15 cellular contexts compared by ENCODE assay signal in genomic region chr10:96846926-96847325, GRCh38.
"Had no signal": no experiment of that assay in that cellular context is flagged by ENCODE, and none has a peak within 500 bp of the region (broad histone marks: within the 10 kb centered on the region; RNA-seq: fewer than 3 reads in every experiment).

No MANE protein-coding gene starts in this region.

- DNase-seq: activated CD4-positive, alpha-beta T cell treated with anti-CD3 and anti-CD28 coated beads, Interleukin-2, amount 50 U/mL, for 1 hour; activated naive CD4-positive, alpha-beta T cell treated with anti-CD3 and anti-CD28 coated beads for 36 hours; activated T-cell treated with anti-CD3 and anti-CD28 coated beads for 4 hours; adrenal gland; colonic mucosa; foreskin melanocyte; head of caudate nucleus; nephron progenitor cell; occipital lobe; stimulated activated CD4-positive, alpha-beta T cell treated with anti-CD3 and anti-CD28 coated beads, Interleukin-4, amount 100 ng/mL, for 24 hours; stimulated activated naive CD8-positive, alpha-beta T cell treated with anti-CD3 and anti-CD28 coated beads, Interleukin-15, Interleukin-2, amounts not matched to agents 100 U/mL and 50 U/mL, for 24 hours; upper lobe of left lung had no signal

- H3K9me3 Mint-ChIP-seq: activated naive CD4-positive, alpha-beta T cell treated with anti-CD3 and anti-CD28 coated beads for 36 hours; activated T-helper 2 cell treated with anti-CD3 and anti-CD28 coated beads, Interferon-gamma antibody, Interleukin-2, Interleukin-4, amounts not matched to agents 10 μg/mL and 5 μg/mL and 100 μg/mL, durations not matched to agents 14 hours and 24 hours and 36 hours had no signal

- H3K36me3 ChIP-seq: adrenal gland, colonic mucosa, right atrium auricular region, upper lobe of left lung had no signal

- H3K4me1 ChIP-seq: colonic mucosa had no signal

- H3K4me3 Mint-ChIP-seq: activated naive CD4-positive, alpha-beta T cell treated with anti-CD3 and anti-CD28 coated beads for 36 hours; nephron progenitor cell had no signal

- H3K9me3 ChIP-seq: adrenal gland, colonic mucosa, right atrium auricular region, upper lobe of left lung had no signal

- H3K27ac Mint-ChIP-seq: activated naive CD4-positive, alpha-beta T cell treated with anti-CD3 and anti-CD28 coated beads for 36 hours; activated T-helper 2 cell treated with anti-CD3 and anti-CD28 coated beads, Interferon-gamma antibody, Interleukin-2, Interleukin-4, amounts not matched to agents 10 μg/mL and 5 μg/mL and 100 μg/mL, durations not matched to agents 14 hours and 24 hours and 36 hours had no signal

- H3K27me3 ChIP-seq: adrenal gland, colonic mucosa, right atrium auricular region, upper lobe of left lung had no signal

- H3K27ac ChIP-seq: adrenal gland, colonic mucosa, right atrium auricular region, skin epidermis, upper lobe of left lung had no signal

- H3K4me3 ChIP-seq: adrenal gland, colonic mucosa, right atrium auricular region, skin epidermis, upper lobe of left lung had no signal

- ATAC-seq: stimulated activated naive CD8-positive, alpha-beta T cell treated with anti-CD3 and anti-CD28 coated beads, Interleukin-15, Interleukin-2, amounts not matched to agents 100 U/mL and 50 U/mL, for 24 hours had no signal
